ENCODE assay signal across 1 cellular context in genomic region chr10:135601-136464, GRCh38.
TF ChIP-seq lines count a peak whose summit lies in the region.

No MANE protein-coding gene starts in this region.

TF ChIP-seq in K562, 482 proteins besides CTCF, POLR2A, EP300 and RAD21 (continued from another document and continues in another):
- TF ChIP-seq ZFP91 (CRISPR knock-in tag; IDR thresholded peaks at IDR 0.05), result no peak
- no peak for TF ChIP-seq CSDE1 (IDR thresholded peaks at IDR 0.05)
- TF ChIP-seq ZNF165 (CRISPR knock-in tag; IDR thresholded peaks at IDR 0.05; ENCODE audit: borderline replicate concordance), result no peak
- no peak for TF ChIP-seq TSHZ1 (CRISPR knock-in tag; IDR thresholded peaks at IDR 0.05)
- no peak for TF ChIP-seq BRD9 (IDR thresholded peaks at IDR 0.05; ENCODE audit: low read depth, partially characterized antibody)
- TF ChIP-seq RREB1 (CRISPR knock-in tag; IDR thresholded peaks at IDR 0.05), result no peak
- TF ChIP-seq ZBTB2 (IDR thresholded peaks at IDR 0.05), result no peak
- no peak for TF ChIP-seq DDX20 (tag; IDR thresholded peaks at IDR 0.05; ENCODE audit: low read depth)
- no peak for TF ChIP-seq RBM15 (IDR thresholded peaks at IDR 0.05; ENCODE audit: insufficient read depth, low read length)
- no peak for TF ChIP-seq TGIF2 (CRISPR knock-in tag; IDR thresholded peaks at IDR 0.05)
- no peak for TF ChIP-seq ARID1B (IDR thresholded peaks at IDR 0.05)
- TF ChIP-seq ATF1 (CRISPR knock-in tag; IDR thresholded peaks at IDR 0.05), result no peak
- no peak for TF ChIP-seq ATF1 (tag; IDR thresholded peaks at IDR 0.05)
- TF ChIP-seq CBX8 (IDR thresholded peaks at IDR 0.05; ENCODE audit: borderline replicate concordance, extremely low read depth, low read depth, low read length, poor library complexity, severe bottlenecking), result no peak
- no peak for TF ChIP-seq GTF2F1 (IDR thresholded peaks at IDR 0.05; ENCODE audit: low read depth, low read length)
- TF ChIP-seq ZBTB1 (CRISPR knock-in tag; IDR thresholded peaks at IDR 0.05; ENCODE audit: borderline replicate concordance, low read depth), result no peak
- TF ChIP-seq ZNF282 (CRISPR knock-in tag; IDR thresholded peaks at IDR 0.05), result no peak
- no peak for TF ChIP-seq ATF4 (CRISPR knock-in tag; IDR thresholded peaks at IDR 0.05)
- TF ChIP-seq ZNF311 (CRISPR knock-in tag; IDR thresholded peaks at IDR 0.05), result no peak
- peak; percentile 78 for TF ChIP-seq POLR2G (IDR thresholded peaks at IDR 0.05; ENCODE audit: low read depth, low read length)
- TF ChIP-seq L3MBTL2 (IDR thresholded peaks at IDR 0.05), result peak; percentile 63
- TF ChIP-seq ZNF511 (CRISPR knock-in tag; IDR thresholded peaks at IDR 0.05), result no peak
- no peak for TF ChIP-seq KLF16 (IDR thresholded peaks at IDR 0.05)
- peak; percentile 79 for TF ChIP-seq NR3C1 (CRISPR knock-in tag; IDR thresholded peaks at IDR 0.05)
- TF ChIP-seq MAZ (CRISPR knock-in tag; conservative IDR thresholded peaks at IDR 0.05 in 1 of 2, IDR thresholded peaks at IDR 0.05 in 1 of 2), result peak; percentile 32 to 52; a peak in 1 of 4 replicates
- no peak for TF ChIP-seq HNRNPK (IDR thresholded peaks at IDR 0.05; ENCODE audit: low read depth, low read length, poor library complexity, severe bottlenecking)
- TF ChIP-seq GATAD2B (IDR thresholded peaks at IDR 0.05; ENCODE audit: borderline replicate concordance), result 0 out of 2 replicates have a peak, but pooled peaks have one; percentile 41
- TF ChIP-seq RBBP5 (IDR thresholded peaks at IDR 0.05; ENCODE audit: borderline replicate concordance, insufficient read depth, low read length, poor library complexity, severe bottlenecking), result peak; percentile 76
- peak; percentile 37 to 39 for TF ChIP-seq E2F6 (IDR thresholded peaks at IDR 0.05; ENCODE audit: borderline replicate concordance in 1 of 2, extremely low read depth in 1 of 2, insufficient read depth in 1 of 2, insufficient read length in 1 of 2, low read depth in 1 of 2, low read length in 1 of 2, poor library complexity in 1 of 2, severe bottlenecking in 1 of 2)
- TF ChIP-seq ZEB2 (IDR thresholded peaks at IDR 0.05), result no peak
- no peak for TF ChIP-seq ZNF134 (CRISPR knock-in tag; conservative IDR thresholded peaks at IDR 0.05)
- no peak for TF ChIP-seq NELFE (IDR thresholded peaks at IDR 0.05; ENCODE audit: insufficient read depth, insufficient read length)
- no peak for TF ChIP-seq NCOA1 (IDR thresholded peaks at IDR 0.05; ENCODE audit: low read depth)
- no peak for TF ChIP-seq THRA (IDR thresholded peaks at IDR 0.05)
- no peak for TF ChIP-seq ZNF3 (CRISPR knock-in tag; IDR thresholded peaks at IDR 0.05)
